ENCODE assay signal across 13 cellular contexts in genomic region chr2:85291425-85292023, GRCh38. TPM values are rescaled to one million over a fixed set of nuclear protein-coding genes. Genes with fewer than 3 reads are reported as not detected.
DNase-seq lines count a peak whose midpoint lies in the region; ATAC-seq, FAIRE-seq and TF ChIP-seq lines count a peak whose summit lies in the region.
"Had no signal": no experiment of that assay in that cellular context is flagged by ENCODE, and none has a peak within 500 bp of the region (broad histone marks: within the 10 kb centered on the region; RNA-seq: fewer than 3 reads in every experiment).

No MANE protein-coding gene starts in this region.

- H3K4me3 ChIP-seq in NB4 (ENCODE audit: low read depth, low read length) (peak overlapping the region; percentile 32), small intestine (ENCODE audit: low read depth in 1 of 2, low read length in 2 of 2) (no peak overlapping the region)
- H3K4me3 ChIP-seq: A549, SJCRH30 had no signal

- no peaks in the 10 kb centered on the region for H3K36me3 ChIP-seq in small intestine (ENCODE audit: control insufficient read depth in 2 of 2, insufficient read depth in 2 of 2, low read length in 2 of 2)

- H3K36me3 Mint-ChIP-seq in activated CD4-positive, alpha-beta T cell treated with anti-CD3 and anti-CD28 coated beads, Interleukin-2, amount 10 ng/mL, durations not matched to agents 24 days and 14 days (ENCODE audit: low read depth) = no peaks in the 10 kb centered on the region
- no peaks in the 10 kb centered on the region for H3K36me3 Mint-ChIP-seq in dendritic cell treated with granulocyte-macrophage colony-stimulating factor and Interleukin-4, amounts not matched to agents 40 ng/mL and 50 ng/mL, for 4 days (ENCODE audit: low read depth)

- H3K9me3 ChIP-seq in small intestine (ENCODE audit: control insufficient read depth, low read depth) = no peaks in the 10 kb centered on the region
- H3K9me3 ChIP-seq: A549, SJCRH30 had no signal

- H3K27ac ChIP-seq in small intestine (ENCODE audit: low read depth in 1 of 2, low read length in 1 of 2) = peak overlapping the region in 1 of 2 donors; percentile 12
- H3K27ac ChIP-seq: SJCRH30 had no signal

- H3K4me1 Mint-ChIP-seq in activated CD4-positive, alpha-beta T cell treated with anti-CD3 and anti-CD28 coated beads, Interleukin-2, amount 10 ng/mL, durations not matched to agents 24 days and 14 days = peaks cover 18% of the 10 kb centered on the region
- peaks cover 11% of the 10 kb centered on the region for H3K4me1 Mint-ChIP-seq in dendritic cell treated with granulocyte-macrophage colony-stimulating factor and Interleukin-4, amounts not matched to agents 40 ng/mL and 50 ng/mL, for 4 days (ENCODE audit: low read depth)

- peak overlapping the region; percentile 56 for H3K27ac Mint-ChIP-seq in activated CD4-positive, alpha-beta T cell treated with anti-CD3 and anti-CD28 coated beads, Interleukin-2, amount 10 ng/mL, durations not matched to agents 24 days and 14 days
- peak overlapping the region; percentile 62 for H3K27ac Mint-ChIP-seq in dendritic cell treated with granulocyte-macrophage colony-stimulating factor and Interleukin-4, amounts not matched to agents 40 ng/mL and 50 ng/mL, for 4 days

- ATAC-seq in HG03097 (IDR thresholded peaks at IDR 0.05; ENCODE audit: low FRiP score, unreplicated experiment) = no peak
- ATAC-seq in HG03354 (IDR thresholded peaks at IDR 0.05; ENCODE audit: poor library complexity, severe bottlenecking, unreplicated experiment) = no peak
- ATAC-seq: A549 had no signal

- H3K9me3 Mint-ChIP-seq in activated CD4-positive, alpha-beta T cell treated with anti-CD3 and anti-CD28 coated beads, Interleukin-2, amount 10 ng/mL, durations not matched to agents 24 days and 14 days = no peaks in the 10 kb centered on the region
- no peaks in the 10 kb centered on the region for H3K9me3 Mint-ChIP-seq in dendritic cell treated with granulocyte-macrophage colony-stimulating factor and Interleukin-4, amounts not matched to agents 40 ng/mL and 50 ng/mL, for 4 days

- TF ChIP-seq CTCF in NB4 (IDR thresholded peaks at IDR 0.05; ENCODE audit: low read depth, low read length) = no peak

- intact Hi-C loops in activated CD4-positive, alpha-beta T cell treated with anti-CD3 and anti-CD28 coated beads, Interleukin-2, amount 10 ng/mL, durations not matched to agents 24 days and 14 days (cut with micrococcal nuclease) = no loop called here
- intact Hi-C loops in dendritic cell treated with granulocyte-macrophage colony-stimulating factor and Interleukin-4, amounts not matched to agents 40 ng/mL and 50 ng/mL, for 4 days (cut with micrococcal nuclease) = loop anchor here (10.0 kb wide), 1 partner anchor 1267 kb away; no protein-coding TSS in a partner anchor

- 44 to 60% (median 47%) methylated on average over 4 of the region's 4 CpGs for WGBS in small intestine, 3 donors

- no peak for TF ChIP-seq POLR2A in NB4 (IDR thresholded peaks at IDR 0.05; ENCODE audit: extremely low read depth, insufficient read length)

- peak overlapping the region; percentile 28 for H3K4me3 Mint-ChIP-seq in activated CD4-positive, alpha-beta T cell treated with anti-CD3 and anti-CD28 coated beads, Interleukin-2, amount 10 ng/mL, durations not matched to agents 24 days and 14 days
- peak overlapping the region; percentile 47 for H3K4me3 Mint-ChIP-seq in dendritic cell treated with granulocyte-macrophage colony-stimulating factor and Interleukin-4, amounts not matched to agents 40 ng/mL and 50 ng/mL, for 4 days

- peaks cover 7% of the 10 kb centered on the region for H3K27me3 Mint-ChIP-seq in activated CD4-positive, alpha-beta T cell treated with anti-CD3 and anti-CD28 coated beads, Interleukin-2, amount 10 ng/mL, durations not matched to agents 24 days and 14 days
- peaks cover 5% of the 10 kb centered on the region for H3K27me3 Mint-ChIP-seq in dendritic cell treated with granulocyte-macrophage colony-stimulating factor and Interleukin-4, amounts not matched to agents 40 ng/mL and 50 ng/mL, for 4 days
- H3K27me3 Mint-ChIP-seq: progenitor cell of endocrine pancreas had no signal

- H3K4me1 ChIP-seq in small intestine (ENCODE audit: control insufficient read depth in 2 of 2, insufficient read depth in 1 of 2, low read depth in 1 of 2, low read length in 1 of 2) = peaks cover 0 to 2% of the 10 kb centered on the region in 2 donors
- H3K4me1 ChIP-seq: SJCRH30 had no signal

- no peaks in the 10 kb centered on the region for H3K27me3 ChIP-seq in small intestine (ENCODE audit: control insufficient read depth in 2 of 2, insufficient read depth in 2 of 2, low read length in 2 of 2)
- H3K27me3 ChIP-seq: SJCRH30 had no signal

- no peak for FAIRE-seq in small intestine (lab: Jason Lieb, UNC)
- FAIRE-seq: A549 had no signal

- peak; percentile 82 for DNase-seq in activated CD4-positive, alpha-beta T cell treated with anti-CD3 and anti-CD28 coated beads, Interleukin-2, amount 10 ng/mL, durations not matched to agents 24 days and 14 days
- DNase-seq in activated CD4-positive, alpha-beta T cell treated with anti-CD3 and anti-CD28 coated beads, Interleukin-2, amount 50 U/mL, for 48 hours = no peak
- peak; percentile 27 for DNase-seq in NB4 (ENCODE audit: low read depth)
- peak; percentile 61 for DNase-seq in small intestine
- no peak for DNase-seq in nucleus accumbens (lab: John Stamatoyannopoulos, UW)
- DNase-seq: EL, NCI-H345, SJCRH30 had no signal

RNA-seq across cellular contexts. Expression of gene TGOLN2, which starts 36.3 kb away (rescaled TPM):
- 89.6 and 94.1 TPM in 2 replicates for total RNA-seq in activated CD4-positive, alpha-beta T cell treated with anti-CD3 and anti-CD28 coated beads, Interleukin-2, amount 10 ng/mL, durations not matched to agents 24 days and 14 days
- polyA plus RNA-seq in small intestine = 10 to 100 TPM; 18.6 to 59.7 (median 26.7) TPM

Comparison
In these comparisons a context has a peak if more than half of its experiments do, and no peak if none do; other contexts are left out.
1. DNase-seq: peak in activated CD4-positive, alpha-beta T cell treated with anti-CD3 and anti-CD28 coated beads, Interleukin-2, amount 10 ng/mL, durations not matched to agents 24 days and 14 days (single experiment), NB4 (single experiment) and small intestine (single experiment); none in activated CD4-positive, alpha-beta T cell treated with anti-CD3 and anti-CD28 coated beads, Interleukin-2, amount 50 U/mL, for 48 hours (0 of 2) and nucleus accumbens (0 of 56).